ENCODE assay signal across 23 cellular contexts in the genomic region with DNA sequence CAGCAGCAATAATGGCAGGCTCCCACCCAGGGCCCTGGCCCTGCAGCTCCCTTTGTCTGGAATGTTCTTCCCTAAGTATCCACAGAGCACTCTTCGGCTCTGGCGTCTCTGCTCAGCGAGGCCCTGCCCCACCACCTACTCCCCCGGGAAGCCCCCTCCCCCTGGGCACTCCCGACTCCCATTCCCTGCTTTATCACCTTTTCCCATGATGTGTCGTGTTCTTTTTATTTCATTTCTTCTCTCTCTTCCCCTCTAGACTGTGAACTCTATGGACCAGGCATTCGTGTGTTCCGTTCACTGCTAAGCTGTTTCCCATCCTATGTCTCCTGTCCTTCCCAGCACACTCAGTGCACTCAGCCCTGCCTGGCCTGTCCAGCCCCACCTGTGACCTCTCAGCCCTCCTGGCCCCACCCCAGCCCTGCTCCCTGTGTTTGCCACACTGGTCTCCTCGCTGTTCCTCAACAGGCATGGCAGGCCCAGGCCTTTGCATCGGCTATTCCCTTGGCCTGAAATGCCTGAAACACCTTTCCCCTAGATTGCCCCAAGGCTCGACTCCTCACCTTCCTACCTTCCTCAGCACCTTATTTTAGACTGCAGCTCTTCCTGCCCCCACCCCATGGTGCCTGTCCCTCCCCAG.
A peak's percentile ranks its signal among the peaks of the same experiment; 100 is the strongest.
DNase-seq lines count a peak whose midpoint lies in the region; ATAC-seq and TF ChIP-seq lines count a peak whose summit lies in the region.
"Had no signal": no experiment of that assay in that cellular context is flagged by ENCODE, and none has a peak within 500 bp of the region (broad histone marks: within the 10 kb centered on the region; RNA-seq: fewer than 3 reads in every experiment).

No MANE protein-coding gene starts in this region.

- peaks cover 8% of the 10 kb centered on the region for H3K4me1 ChIP-seq in ovary (ENCODE audit: insufficient read depth)
- H3K4me1 ChIP-seq in tibial artery: no peaks in the 10 kb centered on the region
- H3K4me1 ChIP-seq in CD4-positive, alpha-beta memory T cell (ENCODE audit: insufficient read depth, low read length): no peaks in the 10 kb centered on the region
- H3K4me1 ChIP-seq: ascending aorta, right lobe of liver had no signal

- POLR2A ChIA-PET in CD4-positive, alpha-beta memory T cell (lab: Charles Lee; ENCODE audit: partially characterized antibody): no interaction called here

- H3K4me3 ChIP-seq in ovary (no peak overlapping the region), tibial artery (no peak overlapping the region)
- H3K4me3 ChIP-seq in CD4-positive, alpha-beta memory T cell (ENCODE audit: low read length in 2 of 2): no peak overlapping the region
- H3K4me3 ChIP-seq: ascending aorta, left ventricle myocardium inferior, MG63, right lobe of liver had no signal

- CTCF ChIA-PET in CD4-positive, alpha-beta memory T cell (lab: Charles Lee; ENCODE audit: partially characterized antibody): no interaction called here

- no peak for ATAC-seq in central memory CD8-positive, alpha-beta T cell (replicated peaks; ENCODE audit: extremely low read depth, poor library complexity, severe bottlenecking)
- ATAC-seq in HG03097 (IDR thresholded peaks at IDR 0.05; ENCODE audit: low FRiP score, unreplicated experiment) (no peak), GM19395 (IDR thresholded peaks at IDR 0.05; ENCODE audit: unreplicated experiment) (no peak)
- ATAC-seq: HCT116, right lobe of liver had no signal

- H3K27ac ChIP-seq in ovary: peak overlapping the region; percentile 44 to 56
- H3K27ac ChIP-seq in tibial artery: no peak overlapping the region
- no peak overlapping the region for H3K27ac ChIP-seq in CD4-positive, alpha-beta memory T cell (ENCODE audit: low read depth, low read length)
- H3K27ac ChIP-seq: ascending aorta, HL-60, left ventricle myocardium inferior, right lobe of liver, WERI-Rb-1 had no signal

- no peaks in the 10 kb centered on the region for H3K9me3 Mint-ChIP-seq in central memory CD8-positive, alpha-beta T cell
- no peaks in the 10 kb centered on the region for H3K9me3 Mint-ChIP-seq in CD4-positive, alpha-beta memory T cell
- H3K9me3 Mint-ChIP-seq: activated CD4-positive, alpha-beta memory T cell treated with anti-CD3 and anti-CD28 coated beads, Interleukin-2, amount 10 ng/mL, durations not matched to agents 7 days and 5 days; CD4-positive, alpha-beta T cell; IgD-negative memory B cell had no signal

- intact Hi-C loops in ovary (cut with DNase I) (no loop called here), tibial artery (cut with DNase I; ENCODE audit: low total_unique reads) (no loop called here)
- intact Hi-C loops in CD4-positive, alpha-beta memory T cell (cut with micrococcal nuclease): no loop called here

- no peak overlapping the region for H3K4me3 Mint-ChIP-seq in central memory CD8-positive, alpha-beta T cell
- H3K4me3 Mint-ChIP-seq in CD4-positive, alpha-beta memory T cell: no peak overlapping the region
- H3K4me3 Mint-ChIP-seq: activated CD4-positive, alpha-beta memory T cell treated with anti-CD3 and anti-CD28 coated beads, Interleukin-2, amount 10 ng/mL, durations not matched to agents 7 days and 5 days; CD4-positive, alpha-beta T cell; IgD-negative memory B cell had no signal

- no peaks in the 10 kb centered on the region for H3K36me3 Mint-ChIP-seq in central memory CD8-positive, alpha-beta T cell (ENCODE audit: insufficient read depth)
- H3K36me3 Mint-ChIP-seq in CD4-positive, alpha-beta memory T cell: no peaks in the 10 kb centered on the region
- H3K36me3 Mint-ChIP-seq: IgD-negative memory B cell had no signal

- H3K36me3 ChIP-seq in ovary: no peaks in the 10 kb centered on the region
- H3K36me3 ChIP-seq in tibial artery: no peaks in the 10 kb centered on the region
- H3K36me3 ChIP-seq in CD4-positive, alpha-beta memory T cell (ENCODE audit: insufficient read depth, low read length): no peaks in the 10 kb centered on the region
- H3K36me3 ChIP-seq: ascending aorta, left ventricle myocardium inferior, MG63, right lobe of liver, WERI-Rb-1 had no signal

- H3K9me3 ChIP-seq in ovary: no peaks in the 10 kb centered on the region
- no peaks in the 10 kb centered on the region for H3K9me3 ChIP-seq in tibial artery
- H3K9me3 ChIP-seq in CD4-positive, alpha-beta memory T cell (ENCODE audit: control insufficient read depth in 1 of 2, low read length in 2 of 2): no peaks in the 10 kb centered on the region
- H3K9me3 ChIP-seq: ascending aorta, left ventricle myocardium inferior, MG63, right lobe of liver had no signal

- TF ChIP-seq CTCF in ovary (IDR thresholded peaks at IDR 0.05) (no peak), tibial artery (IDR thresholded peaks at IDR 0.05) (no peak)

- peak; percentile 58 for DNase-seq in activated effector memory CD4-positive, alpha-beta T cell treated with anti-CD3 and anti-CD28 coated beads, Interleukin-2, amount 50 U/mL, for 16 hours
- no peak for DNase-seq in activated effector memory CD4-positive, alpha-beta T cell treated with Interleukin-2 at 50 U/mL for 16 hours
- no peak for DNase-seq in central memory CD8-positive, alpha-beta T cell (ENCODE audit: low spot score in 2 of 2)
- DNase-seq in ovary (peak in 4 of 5 donors; percentile 10 to 43 (median 20)), tibial artery (peak; percentile 7 to 55)
- DNase-seq in CD4-positive, alpha-beta memory T cell: no peak
- DNase-seq: activated gamma-delta T cell, DMS153, left ventricle myocardium inferior, MG63, NCI-H2227 treated with DMSO at 0.1 percent for 48 hours, NCI-H774, SHP77, WERI-Rb-1 had no signal

- H3K27me3 Mint-ChIP-seq in central memory CD8-positive, alpha-beta T cell: peaks cover 57% of the 10 kb centered on the region
- H3K27me3 Mint-ChIP-seq in CD4-positive, alpha-beta memory T cell: peaks cover 17 to 27% of the 10 kb centered on the region in 2 donors

- H3K4me1 Mint-ChIP-seq in central memory CD8-positive, alpha-beta T cell: peaks cover 6% of the 10 kb centered on the region
- H3K4me1 Mint-ChIP-seq in CD4-positive, alpha-beta memory T cell: peaks cover 0 to 5% (median under 1%) of the 10 kb centered on the region in 4 donors

- H3K27ac Mint-ChIP-seq in central memory CD8-positive, alpha-beta T cell (ENCODE audit: low read depth): peak overlapping the region; percentile 27
- peak overlapping the region in 1 of 7 donors; percentile 11 for H3K27ac Mint-ChIP-seq in CD4-positive, alpha-beta memory T cell
- H3K27ac Mint-ChIP-seq: activated CD4-positive, alpha-beta memory T cell treated with anti-CD3 and anti-CD28 coated beads, Interleukin-2, amount 10 ng/mL, durations not matched to agents 7 days and 5 days; CD4-positive, alpha-beta T cell; IgD-negative memory B cell had no signal

- no peak for TF ChIP-seq POLR2A in ovary (IDR thresholded peaks at IDR 0.05)

- no peak for TF ChIP-seq EP300 in ovary (IDR thresholded peaks at IDR 0.05)

- H3K27me3 ChIP-seq in ovary (no peaks in the 10 kb centered on the region), tibial artery (peaks cover 0 to 15% of the 10 kb centered on the region in 2 donors)
- no peaks in the 10 kb centered on the region for H3K27me3 ChIP-seq in CD4-positive, alpha-beta memory T cell (ENCODE audit: insufficient read depth, low read length)
- H3K27me3 ChIP-seq: ascending aorta, MG63, right lobe of liver had no signal

- WGBS in ovary, 3 donors: 66 to 73% (median 67%) methylated on average over 11 of the region's 11 CpGs

Comparison
In these comparisons a context has a peak if more than half of its experiments do, and no peak if none do; other contexts are left out.
1. DNase-seq: peak in activated effector memory CD4-positive, alpha-beta T cell treated with anti-CD3 and anti-CD28 coated beads, Interleukin-2, amount 50 U/mL, for 16 hours (single experiment), ovary (4 of 5) and tibial artery (2 of 2); none in activated effector memory CD4-positive, alpha-beta T cell treated with Interleukin-2 at 50 U/mL for 16 hours (single experiment), central memory CD8-positive, alpha-beta T cell (0 of 2) and CD4-positive, alpha-beta memory T cell (0 of 5).
2. H3K27ac ChIP-seq: peak in ovary (2 of 2); none in tibial artery (0 of 2) and CD4-positive, alpha-beta memory T cell (single experiment).